Comparison of ENCODE assay signal across 8 cellular contexts in genomic region chr9:71783120-71783523, GRCh38. TPM values are rescaled to one million over a fixed set of nuclear protein-coding genes. Genes with fewer than 3 reads are reported as not detected.
DNase-seq lines count a peak whose midpoint lies in the region; ATAC-seq and TF ChIP-seq lines count a peak whose summit lies in the region.

No MANE protein-coding gene starts in this region.

- peaks cover 6% of the 10 kb centered on the region; the same call in 1 of the 2 replicates for H3K4me1 ChIP-seq in MM.1S (ENCODE audit: low read length)

- no peak overlapping the region for H3K27ac ChIP-seq in MM.1S (ENCODE audit: low read length)

- peak; percentile 90 for ATAC-seq in GM21381 (IDR thresholded peaks at IDR 0.05; ENCODE audit: unreplicated experiment)
- peak; percentile 41 for ATAC-seq in left ventricle myocardium superior

- H3F3A ChIP-seq in MM.1S (ENCODE audit: insufficient read depth, low read length), result no peaks in the 10 kb centered on the region

- no peak overlapping the region for H3K4me2 ChIP-seq in MM.1S (ENCODE audit: low read depth, low read length)

- H3K36me3 ChIP-seq in MM.1S (replicated peaks; ENCODE audit: insufficient read depth, low read length) (no peaks in the 10 kb centered on the region), H7 (replicated peaks; ENCODE audit: control insufficient read depth, insufficient read depth, low read length) (no peaks in the 10 kb centered on the region)

- no peak overlapping the region for H2AFZ ChIP-seq in MM.1S (ENCODE audit: low read length)

- peak; percentile 85 for DNase-seq in DMS53 treated with DMSO at 0.1 percent for 48 hours (lab: John Stamatoyannopoulos, UW; ENCODE audit: unreplicated experiment)
- peak; percentile 39 for DNase-seq in HT-29 (ENCODE audit: low spot score)
- DNase-seq in activated CD8-positive, alpha-beta memory T cell treated with anti-CD3 and anti-CD28 coated beads for 24 hours, result peak; percentile 88
- peak; percentile 31 for DNase-seq in left ventricle myocardium superior
- DNase-seq in stimulated activated CD8-positive, alpha-beta memory T cell treated with anti-CD3 and anti-CD28 coated beads, Interleukin-2, amount 100 ng/mL, for 48 hours (ENCODE audit: low read depth in 2 of 2), result peak; percentile 66 to 79
- no peak for DNase-seq in MM.1S
- DNase-seq in H7, result no peak

- no peak for TF ChIP-seq CTCF in MM.1S (IDR thresholded peaks at IDR 0.05; ENCODE audit: low read length)

- no peaks in the 10 kb centered on the region for H3K9me2 ChIP-seq in MM.1S (replicated peaks; ENCODE audit: insufficient read depth, low read length)

- H3K79me2 ChIP-seq in MM.1S (ENCODE audit: low read length), result no peaks in the 10 kb centered on the region

- H4K20me1 ChIP-seq in MM.1S (ENCODE audit: insufficient read depth, low read length), result no peaks in the 10 kb centered on the region

- H3K4me3 ChIP-seq in MM.1S (ENCODE audit: low read length), result no peak overlapping the region
- no peak overlapping the region for H3K4me3 ChIP-seq in H7 (ENCODE audit: insufficient read depth, low read depth, low read length)

- H3K9me3 ChIP-seq in MM.1S (replicated peaks; ENCODE audit: insufficient read depth, low read length), result no peaks in the 10 kb centered on the region

- intact Hi-C loops in left ventricle myocardium superior (cut with micrococcal nuclease), result no loop called here

- no peaks in the 10 kb centered on the region for H3K27me3 ChIP-seq in MM.1S (replicated peaks; ENCODE audit: insufficient read depth, low read length)
- H3K27me3 ChIP-seq in H7 (ENCODE audit: control insufficient read depth, insufficient read depth, low read length), result no peaks in the 10 kb centered on the region

- H3K9ac ChIP-seq in MM.1S (ENCODE audit: low read length), result no peak overlapping the region

RNA-seq across cellular contexts. Expression of gene CEMIP2, which starts 14.8 kb away (rescaled TPM):
- total RNA-seq in HT-29 (2014; rRNA removed; shearing (Covaris generic)), result 71.6 and 102 TPM in 2 replicates
- 8.7 TPM for total RNA-seq in left ventricle myocardium superior
- total RNA-seq in H7 (2014; rRNA removed; shearing (Covaris generic)), result 21.8 and 27.2 TPM in 2 replicates

Comparison
In these comparisons a context has a peak if more than half of its experiments do, and no peak if none do; other contexts are left out.
1. DNase-seq: peak in DMS53 treated with DMSO at 0.1 percent for 48 hours (single experiment), HT-29 (single experiment), activated CD8-positive, alpha-beta memory T cell treated with anti-CD3 and anti-CD28 coated beads for 24 hours (single experiment), left ventricle myocardium superior (single experiment) and stimulated activated CD8-positive, alpha-beta memory T cell treated with anti-CD3 and anti-CD28 coated beads, Interleukin-2, amount 100 ng/mL, for 48 hours (2 of 2); none in MM.1S (single experiment) and H7 (single experiment).